ENCODE assay signal across 17 cellular contexts in genomic region chr1:110975265-110975664, GRCh38. TPM values are rescaled to one million over a fixed set of nuclear protein-coding genes. Genes with fewer than 3 reads are reported as not detected.
DNase-seq lines count a peak whose midpoint lies in the region; FAIRE-seq and TF ChIP-seq lines count a peak whose summit lies in the region.
"Had no signal": no experiment of that assay in that cellular context is flagged by ENCODE, and none has a peak within 500 bp of the region (broad histone marks: within the 10 kb centered on the region; RNA-seq: fewer than 3 reads in every experiment).

No MANE protein-coding gene starts in this region.

- H3K4me3 ChIP-seq in kidney (ENCODE audit: low read length in 2 of 2) = no peak overlapping the region
- no peak overlapping the region for H3K4me3 ChIP-seq in colonic mucosa
- H3K4me3 ChIP-seq: GM12878, HAP-1 had no signal

- no peaks in the 10 kb centered on the region for H3K27me3 ChIP-seq in colonic mucosa

- H3K9me3 ChIP-seq in kidney (ENCODE audit: control insufficient read depth in 1 of 2, low read length in 2 of 2) = peaks cover 8 to 14% of the 10 kb centered on the region in 2 donors
- H3K9me3 ChIP-seq in colonic mucosa = no peaks in the 10 kb centered on the region
- H3K9me3 ChIP-seq: HAP-1 had no signal

- TF ChIP-seq CTCF in kidney (IDR thresholded peaks at IDR 0.05; ENCODE audit: borderline replicate concordance, extremely low read depth, insufficient read depth) = no peak
- TF ChIP-seq CTCF in colonic mucosa (IDR thresholded peaks at IDR 0.05) = no peak

- no peak overlapping the region for H3K27ac ChIP-seq in kidney (ENCODE audit: low read depth in 2 of 2, low read length in 2 of 2)
- H3K27ac ChIP-seq in colonic mucosa = no peak overlapping the region

- H3K9ac ChIP-seq in kidney (ENCODE audit: low read length in 2 of 2) = no peak overlapping the region
- no peak overlapping the region for H3K9ac ChIP-seq in colonic mucosa (ENCODE audit: low read depth in 2 of 2, low read length in 2 of 2)

- no peak for DNase-seq in kidney
- no peak for DNase-seq in NCI-H774 (lab: John Stamatoyannopoulos, UW)
- DNase-seq in NAMALWA (ENCODE audit: low spot score) = no peak
- DNase-seq in colonic mucosa = no peak
- DNase-seq: 8988T; C1 segment of cervical spinal cord; Calu3; CD4-positive, alpha-beta memory T cell; COR-L47; DND-41; GDM1; GOT3 had no signal

- no peaks in the 10 kb centered on the region for H3K4me1 ChIP-seq in kidney (ENCODE audit: control insufficient read depth in 1 of 2, insufficient read depth in 1 of 2, low read depth in 1 of 2, low read length in 2 of 2)
- no peaks in the 10 kb centered on the region for H3K4me1 ChIP-seq in colonic mucosa
- H3K4me1 ChIP-seq: HAP-1 had no signal

- H3K36me3 ChIP-seq in kidney (ENCODE audit: control insufficient read depth in 1 of 2, insufficient read depth in 2 of 2, low read length in 2 of 2) = no peaks in the 10 kb centered on the region
- no peaks in the 10 kb centered on the region for H3K36me3 ChIP-seq in colonic mucosa
- H3K36me3 ChIP-seq: HAP-1 had no signal

- intact Hi-C loops in kidney (cut with DNase I) = no loop called here
- intact Hi-C loops in colonic mucosa (cut with DNase I) = no loop called here

- FAIRE-seq in G401.6 (lab: Jason Lieb, UNC) (peak; percentile 83), TTC549 (lab: Jason Lieb, UNC) (peak; percentile 20), kidney (lab: Jason Lieb, UNC) (peak; percentile 60)
- FAIRE-seq: GM12878, H54 had no signal

RNA-seq across cellular contexts. Expression of gene LRIF1, which starts 11.5 kb away (rescaled TPM):
- 12.3 TPM for total RNA-seq in kidney
- 5.2 TPM for polyA plus RNA-seq in kidney (ENCODE audit: insufficient read depth, low read depth, low replicate concordance)
- 10 to 100 TPM in 1 of 2 donors, 1 to 10 TPM in 1; 8.9 to 13.0 TPM for total RNA-seq in colonic mucosa
